ENCODE assay signal across 9 cellular contexts in the genomic region with DNA sequence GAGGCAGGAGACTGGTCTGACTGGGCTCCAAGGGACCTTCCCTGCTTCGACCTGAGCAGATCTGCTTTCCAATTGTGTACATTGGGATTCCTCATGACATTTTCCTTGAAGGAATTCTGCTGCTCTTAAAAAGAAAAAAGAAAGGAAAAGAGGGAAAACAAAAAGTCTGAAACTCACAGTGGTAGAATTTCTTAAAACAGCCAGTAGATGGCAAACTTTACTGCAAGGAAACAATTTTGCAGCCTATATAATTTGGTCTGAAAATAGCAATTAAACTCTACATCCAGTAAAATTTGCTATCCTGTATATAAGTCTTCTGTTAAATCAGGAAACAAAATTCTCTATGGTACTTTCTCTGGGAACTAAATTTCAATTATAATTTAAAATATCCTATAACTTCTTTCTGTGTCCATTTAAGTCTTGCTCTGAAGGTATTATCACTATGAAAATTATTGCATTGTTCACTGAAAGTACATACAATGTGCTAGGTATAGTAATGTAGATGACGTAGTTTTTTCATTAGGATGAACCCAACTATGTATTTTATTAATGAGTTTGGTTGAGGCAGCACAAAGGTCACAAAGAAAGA. TPM values are rescaled to one million over a fixed set of nuclear protein-coding genes. Genes with fewer than 3 reads are reported as not detected.
DNase-seq lines count a peak whose midpoint lies in the region; ATAC-seq and TF ChIP-seq lines count a peak whose summit lies in the region.
"Had no signal": no experiment of that assay in that cellular context is flagged by ENCODE, and none has a peak within 500 bp of the region (broad histone marks: within the 10 kb centered on the region; RNA-seq: fewer than 3 reads in every experiment).

No MANE protein-coding gene starts in this region.

- H3K27me3 Mint-ChIP-seq in activated T-helper 17 cell treated with anti-CD3 and anti-CD28 coated beads, Interleukin-2, amount 50 U/mL, for 72 hours, result no peaks in the 10 kb centered on the region

- no peaks in the 10 kb centered on the region for H3K27me3 ChIP-seq in DND-41 (ENCODE audit: insufficient read depth, low read length, poor library complexity)
- no peaks in the 10 kb centered on the region for H3K27me3 ChIP-seq in adipocyte (replicated peaks; ENCODE audit: control insufficient read depth, insufficient read depth, low read length)

- H3K4me2 ChIP-seq in DND-41 (ENCODE audit: insufficient read depth, low read length), result peak overlapping the region; percentile 34; the same call in 1 of the 2 replicates

- DNase-seq in DND-41 (no peak), adipocyte (ENCODE audit: low read depth) (peak; percentile 70), midbrain (lab: John Stamatoyannopoulos, UW) (peak; percentile 46), HuH-7.5 (ENCODE audit: low spot score) (no peak), D341Med (ENCODE audit: low spot score) (no peak)

- no peaks in the 10 kb centered on the region for H3K36me3 Mint-ChIP-seq in activated T-helper 17 cell treated with anti-CD3 and anti-CD28 coated beads, Interleukin-2, amount 50 U/mL, for 72 hours (ENCODE audit: low read depth)

- no peak overlapping the region for H3K4me3 Mint-ChIP-seq in activated T-helper 17 cell treated with anti-CD3 and anti-CD28 coated beads, Interleukin-2, amount 50 U/mL, for 72 hours
- H3K4me3 Mint-ChIP-seq: central memory CD8-positive, alpha-beta T cell had no signal

- H3K9me3 ChIP-seq in DND-41 (ENCODE audit: insufficient read depth, low read length, severe bottlenecking) (no peaks in the 10 kb centered on the region), adipocyte (ENCODE audit: control insufficient read depth, low read length) (no peaks in the 10 kb centered on the region)

- no peaks in the 10 kb centered on the region for H3K36me3 ChIP-seq in DND-41 (ENCODE audit: insufficient read depth, low read length)
- no peaks in the 10 kb centered on the region for H3K36me3 ChIP-seq in adipocyte (ENCODE audit: control insufficient read depth, insufficient read depth, low read length, severe bottlenecking)

- peak; percentile 74 for TF ChIP-seq CTCF in DND-41 (IDR thresholded peaks at IDR 0.05; ENCODE audit: borderline replicate concordance, extremely low read depth, low read length, poor library complexity, severe bottlenecking)

- H3K4me1 ChIP-seq in DND-41 (ENCODE audit: insufficient read depth, low read length) (no peaks in the 10 kb centered on the region), adipocyte (ENCODE audit: control insufficient read depth, insufficient read depth, low read length) (no peaks in the 10 kb centered on the region)

- H3K4me3 ChIP-seq in DND-41 (ENCODE audit: low read depth in 1 of 2, low read length in 2 of 2) (no peak overlapping the region), adipocyte (ENCODE audit: low read length) (no peak overlapping the region)

- H3K79me2 ChIP-seq in DND-41 (ENCODE audit: insufficient read depth, low read length), result no peaks in the 10 kb centered on the region

- no peaks in the 10 kb centered on the region for H3K9me3 Mint-ChIP-seq in activated T-helper 17 cell treated with anti-CD3 and anti-CD28 coated beads, Interleukin-2, amount 50 U/mL, for 72 hours
- H3K9me3 Mint-ChIP-seq: central memory CD8-positive, alpha-beta T cell had no signal

- peak; percentile 67; the same call in 2 of the 3 replicates for ATAC-seq in DND-41 (ENCODE audit: insufficient read depth, low read depth)
- ATAC-seq in HG02885 (IDR thresholded peaks at IDR 0.05; ENCODE audit: poor library complexity, unreplicated experiment), result peak; percentile 60
- no peak for ATAC-seq in GM18861 (IDR thresholded peaks at IDR 0.05; ENCODE audit: unreplicated experiment)
- ATAC-seq in activated T-helper 17 cell treated with anti-CD3 and anti-CD28 coated beads, Interleukin-2, amount 50 U/mL, for 72 hours (replicated peaks), result no peak

- H3K9ac ChIP-seq in DND-41 (ENCODE audit: low read depth, low read length) (no peak overlapping the region), adipocyte (ENCODE audit: low read length) (peak overlapping the region; percentile 51)

- H3K27ac ChIP-seq in DND-41 (ENCODE audit: low read length), result no peak overlapping the region

- no peaks in the 10 kb centered on the region for H4K20me1 ChIP-seq in DND-41 (ENCODE audit: insufficient read depth, low read length)

- H3K27ac Mint-ChIP-seq in activated T-helper 17 cell treated with anti-CD3 and anti-CD28 coated beads, Interleukin-2, amount 50 U/mL, for 72 hours, result no peak overlapping the region

- H3K4me1 Mint-ChIP-seq in activated T-helper 17 cell treated with anti-CD3 and anti-CD28 coated beads, Interleukin-2, amount 50 U/mL, for 72 hours, result no peaks in the 10 kb centered on the region
- H3K4me1 Mint-ChIP-seq: central memory CD8-positive, alpha-beta T cell had no signal

- peak overlapping the region; percentile 69; the same call in 1 of the 2 replicates for H2AFZ ChIP-seq in DND-41 (ENCODE audit: low read depth, low read length)

RNA-seq across cellular contexts. Expression of a gene that starts 59.8 kb away (rescaled TPM):
- under 1 TPM in 1 of 2 donors, not detected in 1; 0.58 TPM for total RNA-seq in activated T-helper 17 cell treated with anti-CD3 and anti-CD28 coated beads, Interleukin-2, amount 50 U/mL, for 72 hours

Comparison
In these comparisons a context has a peak if more than half of its experiments do, and no peak if none do; other contexts are left out.
1. ATAC-seq: peak in DND-41 (single experiment) and HG02885 (single experiment); none in GM18861 (single experiment) and activated T-helper 17 cell treated with anti-CD3 and anti-CD28 coated beads, Interleukin-2, amount 50 U/mL, for 72 hours (single experiment).
2. DNase-seq: peak in adipocyte (single experiment) and midbrain (single experiment); none in DND-41 (single experiment), HuH-7.5 (single experiment) and D341Med (single experiment).